Comparison of ENCODE assay signal across 2 cellular contexts in genomic region chr20:38633577-38634093, GRCh38.
TF ChIP-seq lines count a peak whose summit lies in the region.

No MANE protein-coding gene starts in this region.

TF ChIP-seq in WTC11, 78 proteins besides CTCF, POLR2A, EP300 and RAD21 (continued from another document):
- TF ChIP-seq JUN (CRISPR knock-in tag; IDR thresholded peaks at IDR 0.05): no peak
- no peak for TF ChIP-seq E2F4 (CRISPR knock-in tag; IDR thresholded peaks at IDR 0.05; ENCODE audit: borderline replicate concordance, low read depth)
- peak; percentile 73 for TF ChIP-seq PRDM15 (CRISPR knock-in tag; IDR thresholded peaks at IDR 0.05)
- TF ChIP-seq FOXJ3 (CRISPR knock-in tag; IDR thresholded peaks at IDR 0.05; ENCODE audit: borderline replicate concordance): no peak

TF ChIP-seq in HepG2, 621 proteins besides CTCF, POLR2A, EP300 and RAD21 (continued from another document and continues in another):
- 0 out of 2 replicates have a peak, but pooled peaks have one; percentile 36 for TF ChIP-seq MAZ (IDR thresholded peaks at IDR 0.05; ENCODE audit: borderline replicate concordance, low read depth, low read length)
- TF ChIP-seq MAZ (CRISPR knock-in tag; IDR thresholded peaks at IDR 0.05; ENCODE audit: low read depth): no peak
- TF ChIP-seq XRCC5 (optimal IDR thresholded peaks at IDR 0.05; ENCODE audit: low read length): peak; percentile 98
- peak; percentile 48; the same call in 1 of the 2 replicates for TF ChIP-seq BCL3 (CRISPR knock-in tag; IDR thresholded peaks at IDR 0.05)
- peak; percentile 45 for TF ChIP-seq ZNF687 (CRISPR knock-in tag; IDR thresholded peaks at IDR 0.05)
- TF ChIP-seq PRDM10 (CRISPR knock-in tag; IDR thresholded peaks at IDR 0.05; ENCODE audit: low read depth): peak; percentile 53; the same call in 1 of the 2 replicates
- TF ChIP-seq HNF1B (CRISPR knock-in tag; IDR thresholded peaks at IDR 0.05): peak; percentile 25; the same call in 1 of the 2 replicates
- TF ChIP-seq ZNF768 (CRISPR knock-in tag; IDR thresholded peaks at IDR 0.05): peak; percentile 100
- no peak for TF ChIP-seq ASH2L (IDR thresholded peaks at IDR 0.05; ENCODE audit: insufficient read length, low read depth, low read length)
- TF ChIP-seq BHLHE40 (IDR thresholded peaks at IDR 0.05; ENCODE audit: low read length): peak; percentile 30; the same call in 1 of the 2 replicates
- 0 out of 2 replicates have a peak, but pooled peaks have one; percentile 63 for TF ChIP-seq ZBTB26 (CRISPR knock-in tag; IDR thresholded peaks at IDR 0.05; ENCODE audit: borderline replicate concordance)
- TF ChIP-seq ZNF546 (CRISPR knock-in tag; conservative IDR thresholded peaks at IDR 0.05): no peak
- no peak for TF ChIP-seq CEBPZ (IDR thresholded peaks at IDR 0.05; ENCODE audit: low read length)
- TF ChIP-seq KDM4B (CRISPR knock-in tag; IDR thresholded peaks at IDR 0.05): 0 out of 2 replicates have a peak, but pooled peaks have one; percentile 49
- peak; percentile 59 for TF ChIP-seq MAX (IDR thresholded peaks at IDR 0.05)
- no peak for TF ChIP-seq KMT2A (CRISPR knock-in tag; IDR thresholded peaks at IDR 0.05)
- TF ChIP-seq FOXO1 (CRISPR knock-in tag; IDR thresholded peaks at IDR 0.05): 0 out of 2 replicates have a peak, but pooled peaks have one; percentile 25
- TF ChIP-seq ZSCAN5A (CRISPR knock-in tag; IDR thresholded peaks at IDR 0.05; ENCODE audit: borderline replicate concordance): 0 out of 2 replicates have a peak, but pooled peaks have one; percentile 36
- TF ChIP-seq DNMT1 (CRISPR knock-in tag; IDR thresholded peaks at IDR 0.05): 0 out of 2 replicates have a peak, but pooled peaks have one; percentile 49
- peak; percentile 63; the same call in 1 of the 2 replicates for TF ChIP-seq KDM2A (CRISPR knock-in tag; IDR thresholded peaks at IDR 0.05; ENCODE audit: borderline replicate concordance, low read depth)
- peak; percentile 95 for TF ChIP-seq ZFP36 (IDR thresholded peaks at IDR 0.05; ENCODE audit: borderline replicate concordance, low read depth, low read length, partially characterized antibody)
- TF ChIP-seq CBX5 (CRISPR knock-in tag; IDR thresholded peaks at IDR 0.05; ENCODE audit: borderline replicate concordance): peak; percentile 82
- TF ChIP-seq ZBTB33 (CRISPR knock-in tag; IDR thresholded peaks at IDR 0.05): peak; percentile 77
- no peak for TF ChIP-seq RFXAP (CRISPR knock-in tag; IDR thresholded peaks at IDR 0.05; ENCODE audit: borderline replicate concordance)
- no peak for TF ChIP-seq NFYC (CRISPR knock-in tag; IDR thresholded peaks at IDR 0.05)
- TF ChIP-seq HDAC1 (CRISPR knock-in tag; IDR thresholded peaks at IDR 0.05): peak; percentile 42; the same call in 1 of the 2 replicates
- peak; percentile 44; the same call in 1 of the 2 replicates for TF ChIP-seq ZNF3 (CRISPR knock-in tag; IDR thresholded peaks at IDR 0.05)
- no peak for TF ChIP-seq GMEB2 (CRISPR knock-in tag; IDR thresholded peaks at IDR 0.05; ENCODE audit: low read depth)
- no peak for TF ChIP-seq ZSCAN22 (CRISPR knock-in tag; IDR thresholded peaks at IDR 0.05)
- TF ChIP-seq ZMYM3 (CRISPR knock-in tag; IDR thresholded peaks at IDR 0.05): peak; percentile 99
- 0 out of 2 replicates have a peak, but pooled peaks have one; percentile 28 for TF ChIP-seq SPEN (CRISPR knock-in tag; IDR thresholded peaks at IDR 0.05; ENCODE audit: low read depth)
- TF ChIP-seq THAP11 (CRISPR knock-in tag; IDR thresholded peaks at IDR 0.05): peak; percentile 45; the same call in 1 of the 2 replicates
- TF ChIP-seq PPARG (CRISPR knock-in tag; conservative IDR thresholded peaks at IDR 0.05): 0 out of 2 replicates have a peak, but pooled peaks have one; percentile 29
- no peak for TF ChIP-seq ZNF256 (CRISPR knock-in tag; conservative IDR thresholded peaks at IDR 0.05)
